Comparison of ENCODE assay signal across 11 cellular contexts in genomic region chr1:160625725-160626498, GRCh38. TPM values are rescaled to one million over a fixed set of nuclear protein-coding genes. Genes with fewer than 3 reads are reported as not detected.
A peak's percentile ranks its signal among the peaks of the same experiment; 100 is the strongest.
DNase-seq lines count a peak whose midpoint lies in the region; ATAC-seq, FAIRE-seq and TF ChIP-seq lines count a peak whose summit lies in the region.
"Had no signal": no experiment of that assay in that cellular context is flagged by ENCODE, and none has a peak within 500 bp of the region (broad histone marks: within the 10 kb centered on the region; RNA-seq: fewer than 3 reads in every experiment).

No MANE protein-coding gene starts in this region.

- peak overlapping the region; percentile 98 for H3K27ac Mint-ChIP-seq in activated T-helper 17 cell treated with anti-CD3 and anti-CD28 coated beads, Interleukin-2, amount 50 U/mL, for 72 hours
- H3K27ac Mint-ChIP-seq in MCF 10A (ENCODE audit: low read depth, unreplicated experiment) = no peak overlapping the region

- BruUV-seq in MCF 10A (replicated peaks; lab: Mats Ljungman, UMichigan) = no TSS peak

- H3K4me1 Mint-ChIP-seq in activated T-helper 17 cell treated with anti-CD3 and anti-CD28 coated beads, Interleukin-2, amount 50 U/mL, for 72 hours = peaks cover 68% of the 10 kb centered on the region
- no peaks in the 10 kb centered on the region for H3K4me1 Mint-ChIP-seq in MCF 10A (ENCODE audit: insufficient read depth, unreplicated experiment)

- H3K4me2 ChIP-seq in DOHH2 (ENCODE audit: low read length) = peak overlapping the region; percentile 96

- no peaks in the 10 kb centered on the region for H3K27me3 Mint-ChIP-seq in activated T-helper 17 cell treated with anti-CD3 and anti-CD28 coated beads, Interleukin-2, amount 50 U/mL, for 72 hours
- peaks cover 46% of the 10 kb centered on the region for H3K27me3 Mint-ChIP-seq in MCF 10A (ENCODE audit: insufficient read depth, unreplicated experiment)

- peak overlapping the region; percentile 79 for H3K4me3 Mint-ChIP-seq in activated T-helper 17 cell treated with anti-CD3 and anti-CD28 coated beads, Interleukin-2, amount 50 U/mL, for 72 hours
- no peak overlapping the region for H3K4me3 Mint-ChIP-seq in MCF 10A (ENCODE audit: unreplicated experiment)

- FAIRE-seq in H54 (lab: Jason Lieb, UNC) = no peak

- peak overlapping the region; percentile 91 for H3K27ac ChIP-seq in DOHH2 (ENCODE audit: low read depth, low read length)
- no peak overlapping the region for H3K27ac ChIP-seq in gastroesophageal sphincter

- TF ChIP-seq POLR2A in gastroesophageal sphincter (IDR thresholded peaks at IDR 0.05) (no peak), H54 (IDR thresholded peaks at IDR 0.05; ENCODE audit: low read depth, low read length) (no peak)

- no peaks in the 10 kb centered on the region for H3K9me2 ChIP-seq in DOHH2 (replicated peaks; ENCODE audit: control insufficient read depth, low read length)

- DNase-seq in SKM-1 (lab: John Stamatoyannopoulos, UW; ENCODE audit: unreplicated experiment) = peak; percentile 46
- DNase-seq in stimulated activated CD4-positive, alpha-beta T cell treated with anti-CD3 and anti-CD28 coated beads, Interleukin-15, amount 100 ng/mL, for 24 hours = peak; percentile 84
- no peak for DNase-seq in H54 (ENCODE audit: insufficient read length, low spot score)
- no peak for DNase-seq in MCF 10A (ENCODE audit: unreplicated experiment)
- DNase-seq: NCI-H1092 treated with DMSO at 0.1 percent for 48 hours had no signal

- ATAC-seq in activated T-helper 17 cell treated with anti-CD3 and anti-CD28 coated beads, Interleukin-2, amount 50 U/mL, for 72 hours (replicated peaks) = peak; percentile 40
- ATAC-seq in gastroesophageal sphincter (no peak), SK-N-SH treated with all-trans-retinoic acid at 6 μM for 48 hours (no peak)

- TF ChIP-seq CTCF in DOHH2 (IDR thresholded peaks at IDR 0.05; ENCODE audit: low read depth, low read length, poor library complexity, severe bottlenecking) (no peak), gastroesophageal sphincter (IDR thresholded peaks at IDR 0.05) (no peak), MCF 10A (IDR thresholded peaks at IDR 0.05; ENCODE audit: unreplicated experiment) (no peak)

- no peak for TF ChIP-seq EP300 in gastroesophageal sphincter (IDR thresholded peaks at IDR 0.05)

- peaks cover 100% of the 10 kb centered on the region for H3K36me3 Mint-ChIP-seq in activated T-helper 17 cell treated with anti-CD3 and anti-CD28 coated beads, Interleukin-2, amount 50 U/mL, for 72 hours (ENCODE audit: low read depth)
- H3K36me3 Mint-ChIP-seq in MCF 10A (ENCODE audit: insufficient read depth, unreplicated experiment) = no peaks in the 10 kb centered on the region

- H3K27me3 ChIP-seq in DOHH2 (ENCODE audit: control insufficient read depth, low read length) (peaks cover 10% of the 10 kb centered on the region), gastroesophageal sphincter (no peaks in the 10 kb centered on the region)

- H3K4me1 ChIP-seq in DOHH2 (ENCODE audit: control insufficient read depth, low read length) = peaks cover 96% of the 10 kb centered on the region
- H3K4me1 ChIP-seq in gastroesophageal sphincter = peaks cover 0 to 5% (median 0%) of the 10 kb centered on the region in 3 donors

- CTCF ChIA-PET in MCF 10A (lab: Yijun Ruan, JAX) = interaction anchor here (0.6 to 2.7 kb wide), 5 partner anchors 49 to 387 kb away, joined by 3 to 7 read pairs (median 5); no protein-coding TSS in a partner anchor

- WGBS in gastroesophageal sphincter (ENCODE audit: low coverage in 1 of 2), 2 donors = 72 to 76% methylated on average over 4 to 9 of the region's 10 CpGs

- H3K36me3 ChIP-seq in DOHH2 (ENCODE audit: control insufficient read depth, low read length) (no peaks in the 10 kb centered on the region), gastroesophageal sphincter (no peaks in the 10 kb centered on the region)

- H3K79me2 ChIP-seq in DOHH2 (ENCODE audit: control insufficient read depth, low read length) = no peaks in the 10 kb centered on the region

- H4K20me1 ChIP-seq in DOHH2 (ENCODE audit: control insufficient read depth, insufficient read depth, low read depth, low read length) = no peaks in the 10 kb centered on the region

- H3K9me3 ChIP-seq in DOHH2 (ENCODE audit: control insufficient read depth, insufficient read depth, low read length) (no peaks in the 10 kb centered on the region), gastroesophageal sphincter (no peaks in the 10 kb centered on the region)

- H3K4me3 ChIP-seq in DOHH2 (ENCODE audit: low read length) (peak overlapping the region; percentile 71), gastroesophageal sphincter (no peak overlapping the region)

- POLR2A ChIA-PET in MCF 10A (lab: Yijun Ruan, JAX) = no interaction called here

- H3F3A ChIP-seq in DOHH2 (ENCODE audit: control insufficient read depth, insufficient read depth) = peaks cover 13% of the 10 kb centered on the region

- intact Hi-C loops in MCF 10A (cut with micrococcal nuclease) = no loop called here

- no peaks in the 10 kb centered on the region for H3K9me3 Mint-ChIP-seq in activated T-helper 17 cell treated with anti-CD3 and anti-CD28 coated beads, Interleukin-2, amount 50 U/mL, for 72 hours
- H3K9me3 Mint-ChIP-seq in MCF 10A (ENCODE audit: unreplicated experiment) = no peaks in the 10 kb centered on the region

TF ChIP-seq in SK-N-SH treated with all-trans-retinoic acid at 6 μM for 48 hours, 23 proteins besides CTCF, POLR2A, EP300 and RAD21 (continues in another document):
- no peak for TF ChIP-seq POU6F1 (CRISPR knock-in tag; IDR thresholded peaks at IDR 0.05; ENCODE audit: borderline replicate concordance, low read depth)
- TF ChIP-seq ZFP3 (CRISPR knock-in tag; IDR thresholded peaks at IDR 0.05) = no peak
- TF ChIP-seq, protein P1, sequence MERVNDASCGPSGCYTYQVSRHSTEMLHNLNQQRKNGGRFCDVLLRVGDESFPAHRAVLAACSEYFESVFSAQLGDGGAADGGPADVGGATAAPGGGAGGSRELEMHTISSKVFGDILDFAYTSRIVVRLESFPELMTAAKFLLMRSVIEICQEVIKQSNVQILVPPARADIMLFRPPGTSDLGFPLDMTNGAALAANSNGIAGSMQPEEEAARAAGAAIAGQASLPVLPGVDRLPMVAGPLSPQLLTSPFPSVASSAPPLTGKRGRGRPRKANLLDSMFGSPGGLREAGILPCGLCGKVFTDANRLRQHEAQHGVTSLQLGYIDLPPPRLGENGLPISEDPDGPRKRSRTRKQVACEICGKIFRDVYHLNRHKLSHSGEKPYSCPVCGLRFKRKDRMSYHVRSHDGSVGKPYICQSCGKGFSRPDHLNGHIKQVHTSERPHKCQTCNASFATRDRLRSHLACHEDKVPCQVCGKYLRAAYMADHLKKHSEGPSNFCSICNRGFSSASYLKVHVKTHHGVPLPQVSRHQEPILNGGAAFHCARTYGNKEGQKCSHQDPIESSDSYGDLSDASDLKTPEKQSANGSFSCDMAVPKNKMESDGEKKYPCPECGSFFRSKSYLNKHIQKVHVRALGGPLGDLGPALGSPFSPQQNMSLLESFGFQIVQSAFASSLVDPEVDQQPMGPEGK (CRISPR knock-in tag; IDR thresholded peaks at IDR 0.05; ENCODE audit: borderline replicate concordance) = no peak
- TF ChIP-seq ZFP30 (CRISPR knock-in tag; IDR thresholded peaks at IDR 0.05) = no peak
- TF ChIP-seq TCF4 (CRISPR knock-in tag; IDR thresholded peaks at IDR 0.05; ENCODE audit: borderline replicate concordance) = no peak
- TF ChIP-seq OSR1 (CRISPR knock-in tag; IDR thresholded peaks at IDR 0.05) = no peak
- TF ChIP-seq PPARA (CRISPR knock-in tag; IDR thresholded peaks at IDR 0.05; ENCODE audit: borderline replicate concordance) = no peak
- TF ChIP-seq, protein P2, sequence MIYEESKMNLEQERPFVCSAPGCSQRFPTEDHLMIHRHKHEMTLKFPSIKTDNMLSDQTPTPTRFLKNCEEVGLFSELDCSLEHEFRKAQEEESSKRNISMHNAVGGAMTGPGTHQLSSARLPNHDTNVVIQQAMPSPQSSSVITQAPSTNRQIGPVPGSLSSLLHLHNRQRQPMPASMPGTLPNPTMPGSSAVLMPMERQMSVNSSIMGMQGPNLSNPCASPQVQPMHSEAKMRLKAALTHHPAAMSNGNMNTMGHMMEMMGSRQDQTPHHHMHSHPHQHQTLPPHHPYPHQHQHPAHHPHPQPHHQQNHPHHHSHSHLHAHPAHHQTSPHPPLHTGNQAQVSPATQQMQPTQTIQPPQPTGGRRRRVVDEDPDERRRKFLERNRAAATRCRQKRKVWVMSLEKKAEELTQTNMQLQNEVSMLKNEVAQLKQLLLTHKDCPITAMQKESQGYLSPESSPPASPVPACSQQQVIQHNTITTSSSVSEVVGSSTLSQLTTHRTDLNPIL (CRISPR knock-in tag; IDR thresholded peaks at IDR 0.05; ENCODE audit: low read depth) = no peak
- TF ChIP-seq CSDC2 (CRISPR knock-in tag; IDR thresholded peaks at IDR 0.05) = no peak
- no peak for TF ChIP-seq ZNF8 (CRISPR knock-in tag; IDR thresholded peaks at IDR 0.05)

RNA-seq across cellular contexts. Expression of gene SLAMF1, which starts 20.9 kb away (rescaled TPM):
- total RNA-seq in activated T-helper 17 cell treated with anti-CD3 and anti-CD28 coated beads, Interleukin-2, amount 50 U/mL, for 72 hours = 100 to 1,000 TPM; 121 to 186 TPM
- total RNA-seq in gastroesophageal sphincter (1 to 10 TPM in 2 of 4 donors, under 1 TPM in 1, not detected in 1; 0.12 to 2.8 (median 1.2) TPM), MCF 10A (2022) (not detected in 2 replicates)
- total RNA-seq: fibroblast of villous mesenchyme, myocyte had no signal

RNA-seq across cellular contexts. Expression of gene CD84, which starts 46.6 kb away (rescaled TPM):
- total RNA-seq in activated T-helper 17 cell treated with anti-CD3 and anti-CD28 coated beads, Interleukin-2, amount 50 U/mL, for 72 hours = 10 to 100 TPM; 15.7 to 37.3 TPM
- total RNA-seq in gastroesophageal sphincter (1 to 10 TPM; 3.0 to 6.7 (median 4.3) TPM), MCF 10A (2022) (not detected in 2 replicates)
- total RNA-seq: fibroblast of villous mesenchyme, myocyte had no signal

Comparison
In these comparisons a context has a peak if more than half of its experiments do, and no peak if none do; other contexts are left out.
1. DNase-seq: peak in SKM-1 (single experiment) and stimulated activated CD4-positive, alpha-beta T cell treated with anti-CD3 and anti-CD28 coated beads, Interleukin-15, amount 100 ng/mL, for 24 hours (single experiment); none in H54 (single experiment) and MCF 10A (single experiment).
2. RNA of gene SLAMF1, which starts 20.9 kb away (total RNA-seq): 121 to 186 TPM in activated T-helper 17 cell treated with anti-CD3 and anti-CD28 coated beads, Interleukin-2, amount 50 U/mL, for 72 hours; 0.12 to 2.8 TPM in gastroesophageal sphincter and not detected in MCF 10A; every median in the first group is over 10 times any median in the second.